ENCODE assay signal across 8 cellular contexts in the genomic region with DNA sequence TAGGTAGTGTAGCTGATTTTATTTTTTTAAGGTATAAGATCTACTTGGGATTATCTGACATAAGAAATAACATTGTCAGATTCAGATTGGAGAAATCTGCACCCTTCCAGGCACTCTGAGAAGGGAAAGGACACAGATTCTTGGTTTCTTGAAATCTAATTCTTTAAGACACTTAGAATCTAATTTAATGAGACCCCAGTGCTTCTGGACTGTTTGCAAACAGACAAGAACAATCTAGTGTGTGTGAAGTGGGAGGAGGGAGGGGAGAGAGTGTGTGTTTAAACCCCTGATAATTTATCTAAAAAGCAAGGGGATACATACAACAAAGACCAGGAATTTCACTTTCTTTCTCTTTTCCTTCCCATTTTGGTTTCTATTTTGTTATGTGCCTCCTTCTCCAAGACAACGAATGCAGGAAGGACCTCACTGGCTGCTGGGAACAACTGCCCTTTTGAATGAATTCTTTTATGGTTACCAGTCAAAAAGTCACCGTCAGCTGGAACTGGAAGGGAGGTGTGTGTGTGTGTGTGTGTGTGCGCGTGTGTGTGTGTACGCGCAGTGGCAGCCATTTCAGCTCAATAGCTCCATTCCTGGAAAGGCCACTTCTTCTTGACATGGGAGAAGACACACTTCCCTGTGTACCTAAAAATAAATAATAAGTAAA.
A peak's percentile ranks its signal among the peaks of the same experiment; 100 is the strongest.
DNase-seq lines count a peak whose midpoint lies in the region; ATAC-seq, FAIRE-seq and TF ChIP-seq lines count a peak whose summit lies in the region.

No MANE protein-coding gene starts in this region.

- TF ChIP-seq RAD21 in HepG2 (CRISPR knock-in tag; IDR thresholded peaks at IDR 0.05): no peak

- H3K4me1 Mint-ChIP-seq in MCF 10A (ENCODE audit: insufficient read depth, unreplicated experiment): peaks cover 19% of the 10 kb centered on the region

- peaks cover 0 to 11% of the 10 kb centered on the region in 2 donors for H3K4me1 ChIP-seq in breast epithelium
- peaks cover 75% of the 10 kb centered on the region for H3K4me1 ChIP-seq in HepG2 (ENCODE audit: insufficient read depth, low read length)
- peaks cover 35% of the 10 kb centered on the region for H3K4me1 ChIP-seq in vagina

- H3K4me3 Mint-ChIP-seq in MCF 10A (ENCODE audit: unreplicated experiment): no peak overlapping the region

- no peaks in the 10 kb centered on the region for H3K36me3 Mint-ChIP-seq in MCF 10A (ENCODE audit: insufficient read depth, unreplicated experiment)

- H3K27ac ChIP-seq in breast epithelium: peak overlapping the region; percentile 8 to 66
- no peak overlapping the region for H3K27ac ChIP-seq in HepG2 (ENCODE audit: extremely low read length, insufficient read depth, low read length)
- peak overlapping the region; percentile 25 for H3K27ac ChIP-seq in vagina

- TF ChIP-seq CTCF in breast epithelium (IDR thresholded peaks at IDR 0.05) (no peak), MCF 10A (IDR thresholded peaks at IDR 0.05; ENCODE audit: unreplicated experiment) (no peak), astrocyte of the spinal cord (IDR thresholded peaks at IDR 0.05; ENCODE audit: low read depth, low read length) (no peak), HepG2 (CRISPR knock-in tag; IDR thresholded peaks at IDR 0.05) (no peak), vagina (IDR thresholded peaks at IDR 0.05) (no peak), lower leg skin (IDR thresholded peaks at IDR 0.05) (no peak)

- no TSS peak for BruUV-seq in MCF 10A (replicated peaks; lab: Mats Ljungman, UMichigan)
- BruUV-seq in HepG2 (replicated peaks; lab: Mats Ljungman, UMichigan): no TSS peak

- H3K36me3 ChIP-seq in breast epithelium: no peaks in the 10 kb centered on the region
- H3K36me3 ChIP-seq in HepG2 (replicated peaks in 1 of 2; ENCODE audit: control insufficient read depth in 1 of 2, insufficient read depth in 2 of 2, low read length in 2 of 2): no peaks in the 10 kb centered on the region
- no peaks in the 10 kb centered on the region for H3K36me3 ChIP-seq in vagina

- CTCF ChIA-PET in MCF 10A (lab: Yijun Ruan, JAX) (interaction anchor here (0.6 to 5.7 kb wide), 14 partner anchors 9 to 703 kb away, joined by 3 to 81 read pairs (median 7); no protein-coding TSS in a partner anchor), HepG2 (lab: Yijun Ruan, JAX; ENCODE audit: low intra/inter-chr PET ratio, low total read pairs) (interaction anchor here (1.1 to 7.4 kb wide), 3 partner anchors 257 to 1193 kb away, joined by 3 to 107 read pairs (median 3); no protein-coding TSS in a partner anchor)

- intact Hi-C loops in breast epithelium (cut with DNase I; ENCODE audit: low total_unique reads): loop anchor here (10.0 kb wide), 1 partner anchor 366 kb away; no protein-coding TSS in a partner anchor
- intact Hi-C loops in MCF 10A (cut with micrococcal nuclease): loop anchor here (1.0 to 5.0 kb wide), 3 partner anchors 26 to 362 kb away; no protein-coding TSS in a partner anchor
- intact Hi-C loops in HepG2 (cut with micrococcal nuclease; ENCODE audit: unreplicated experiment): loop anchor here (1.0 to 2.0 kb wide), 5 partner anchors 202 to 528 kb away; no protein-coding TSS in a partner anchor
- intact Hi-C loops in vagina (cut with DNase I): no loop called here
- intact Hi-C loops in lower leg skin (cut with DNase I; ENCODE audit: low total_unique reads): loop anchor here (5.0 kb wide), 1 partner anchor 364 kb away; no protein-coding TSS in a partner anchor

- H3K27me3 Mint-ChIP-seq in MCF 10A (ENCODE audit: insufficient read depth, unreplicated experiment): no peaks in the 10 kb centered on the region

- no peaks in the 10 kb centered on the region for H3K79me2 ChIP-seq in HepG2 (ENCODE audit: insufficient read depth, low read length)

- H3K4me3 ChIP-seq in breast epithelium: no peak overlapping the region
- H3K4me3 ChIP-seq in astrocyte of the spinal cord (ENCODE audit: low read depth, low read length): no peak overlapping the region
- no peak overlapping the region for H3K4me3 ChIP-seq in HepG2 (replicated peaks in 1 of 3; ENCODE audit: insufficient read depth in 1 of 3, low read depth in 2 of 3, low read length in 3 of 3)
- H3K4me3 ChIP-seq in vagina: no peak overlapping the region
- no peak overlapping the region for H3K4me3 ChIP-seq in lower leg skin (ENCODE audit: low read depth, poor library complexity, severe bottlenecking)

- no peaks in the 10 kb centered on the region for H3K9me3 Mint-ChIP-seq in MCF 10A (ENCODE audit: unreplicated experiment)

- ATAC-seq in HepG2: no peak

- H4K20me1 ChIP-seq in HepG2 (ENCODE audit: insufficient read depth, low read length): no peaks in the 10 kb centered on the region

- no peak for TF ChIP-seq POLR2A in breast epithelium (IDR thresholded peaks at IDR 0.05)
- no peak for TF ChIP-seq POLR2A in HepG2 (IDR thresholded peaks at IDR 0.05; ENCODE audit: insufficient read depth in 1 of 2, low read depth in 2 of 2, low read length in 2 of 2)
- TF ChIP-seq POLR2A in vagina (IDR thresholded peaks at IDR 0.05): no peak
- TF ChIP-seq POLR2A in lower leg skin (IDR thresholded peaks at IDR 0.05): no peak

- no peaks in the 10 kb centered on the region for H3K9me3 ChIP-seq in breast epithelium
- no peaks in the 10 kb centered on the region for H3K9me3 ChIP-seq in HepG2 (ENCODE audit: low read length)
- H3K9me3 ChIP-seq in vagina: no peaks in the 10 kb centered on the region

- WGBS in HepG2 (ENCODE audit: low lambda C conversion rate): 72% methylated on average over 6 of the region's 6 CpGs
- whole genome bisulfite sequencing in lower leg skin, 2 donors: 44 to 61% methylated on average over 6 of the region's 6 CpGs

- H3K27me3 ChIP-seq in breast epithelium (no peaks in the 10 kb centered on the region), HepG2 (ENCODE audit: control insufficient read depth in 1 of 2, insufficient read depth in 2 of 2, low read length in 2 of 2) (no peaks in the 10 kb centered on the region; a peak in 1 of 5 replicates), vagina (no peaks in the 10 kb centered on the region)

- no peak for FAIRE-seq in HepG2 (lab: Jason Lieb, UNC)

- TF ChIP-seq EP300 in HepG2 (IDR thresholded peaks at IDR 0.05; ENCODE audit: low read depth in 2 of 2, low read length in 2 of 2) (no peak), HepG2 (CRISPR knock-in tag; IDR thresholded peaks at IDR 0.05; ENCODE audit: borderline replicate concordance) (no peak)

- no peak overlapping the region for H3K27ac Mint-ChIP-seq in MCF 10A (ENCODE audit: low read depth, unreplicated experiment)

- in situ Hi-C loops in astrocyte of the spinal cord (cut with HindIII; ENCODE audit: low sequenced_read_pairs) (no loop called here), HepG2 (cut with HindIII; ENCODE audit: extremely low pct_ligation_motif_present, low pct_unique_long_range_greater_than_20kb) (loop anchor here (5.0 kb wide), 3 partner anchors 256 to 529 kb away; no protein-coding TSS in a partner anchor)

- POLR2A ChIA-PET in MCF 10A (lab: Yijun Ruan, JAX): interaction anchor here (0.9 to 4.6 kb wide), 11 partner anchors 10 to 362 kb away, joined by 3 to 40 read pairs (median 5); no protein-coding TSS in a partner anchor
- POLR2A ChIA-PET in HepG2 (lab: Yijun Ruan, JAX): interaction anchor here (1.3 to 2.2 kb wide), 3 partner anchors 127 to 347 kb away, joined by 3 to 9 read pairs (median 9); a partner anchor contains a TSS

- DNase-seq in breast epithelium (ENCODE audit: low spot score in 2 of 2) (no peak), MCF 10A (ENCODE audit: unreplicated experiment) (no peak), astrocyte of the spinal cord (ENCODE audit: low read depth, low spot score) (peak; percentile 94), HepG2 (ENCODE audit: low spot score) (no peak), vagina (ENCODE audit: extremely low spot score in 2 of 2) (peak in 1 of 2 donors; percentile 71), SIG-M5 (lab: John Stamatoyannopoulos, UW) (no peak), NCI-H1694 treated with DMSO at 0.1 percent for 48 hours (lab: John Stamatoyannopoulos, UW) (no peak), lower leg skin (ENCODE audit: low spot score in 2 of 2) (no peak)

- no peak overlapping the region for H3K4me2 ChIP-seq in HepG2 (ENCODE audit: low read depth, low read length)

- no peak overlapping the region for H2AFZ ChIP-seq in HepG2 (ENCODE audit: low read length)

- H3K9ac ChIP-seq in HepG2 (ENCODE audit: insufficient read depth, low read depth, low read length): no peak overlapping the region

TF ChIP-seq in HepG2, 621 proteins besides CTCF, POLR2A, EP300 and RAD21 (continues in another document):
- TF ChIP-seq, protein P1, sequence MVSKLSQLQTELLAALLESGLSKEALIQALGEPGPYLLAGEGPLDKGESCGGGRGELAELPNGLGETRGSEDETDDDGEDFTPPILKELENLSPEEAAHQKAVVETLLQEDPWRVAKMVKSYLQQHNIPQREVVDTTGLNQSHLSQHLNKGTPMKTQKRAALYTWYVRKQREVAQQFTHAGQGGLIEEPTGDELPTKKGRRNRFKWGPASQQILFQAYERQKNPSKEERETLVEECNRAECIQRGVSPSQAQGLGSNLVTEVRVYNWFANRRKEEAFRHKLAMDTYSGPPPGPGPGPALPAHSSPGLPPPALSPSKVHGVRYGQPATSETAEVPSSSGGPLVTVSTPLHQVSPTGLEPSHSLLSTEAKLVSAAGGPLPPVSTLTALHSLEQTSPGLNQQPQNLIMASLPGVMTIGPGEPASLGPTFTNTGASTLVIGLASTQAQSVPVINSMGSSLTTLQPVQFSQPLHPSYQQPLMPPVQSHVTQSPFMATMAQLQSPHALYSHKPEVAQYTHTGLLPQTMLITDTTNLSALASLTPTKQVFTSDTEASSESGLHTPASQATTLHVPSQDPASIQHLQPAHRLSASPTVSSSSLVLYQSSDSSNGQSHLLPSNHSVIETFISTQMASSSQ (IDR thresholded peaks at IDR 0.05; ENCODE audit: low read depth): no peak
- TF ChIP-seq, protein P1 (CRISPR knock-in tag; IDR thresholded peaks at IDR 0.05; ENCODE audit: borderline replicate concordance): no peak
- TF ChIP-seq FOSL1 (CRISPR knock-in tag; IDR thresholded peaks at IDR 0.05; ENCODE audit: borderline replicate concordance) (no peak), ZFP37 (CRISPR knock-in tag; IDR thresholded peaks at IDR 0.05; ENCODE audit: borderline replicate concordance) (no peak)
